ENCODE assay signal across 24 cellular contexts in the genomic region with DNA sequence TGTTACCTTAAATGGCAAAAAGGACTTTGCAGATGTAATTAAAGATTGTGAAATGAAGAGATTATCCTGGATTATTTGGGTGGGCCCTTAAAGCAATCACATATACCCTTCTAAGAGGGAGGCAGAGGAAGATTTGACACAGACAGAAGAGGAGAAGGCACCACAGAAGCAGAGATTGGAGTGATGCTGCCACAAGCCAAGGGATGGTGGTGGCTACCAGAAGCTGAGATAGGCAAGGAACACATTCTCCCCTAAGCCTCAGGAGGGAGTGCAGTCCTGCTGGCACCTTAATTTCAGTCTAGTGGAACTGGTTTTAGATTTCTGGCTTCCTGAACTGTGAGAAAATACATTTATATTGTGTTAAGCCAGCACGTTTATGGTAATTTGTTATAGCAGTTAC.
"Had no signal": no experiment of that assay in that cellular context is flagged by ENCODE, and none has a peak within 500 bp of the region (broad histone marks: within the 10 kb centered on the region; RNA-seq: fewer than 3 reads in every experiment).

No MANE protein-coding gene starts in this region.

- H3K36me3 ChIP-seq: breast epithelium had no signal

- H3K4me2 ChIP-seq: KMS-11 had no signal

- H3K9ac ChIP-seq: KMS-11 had no signal

- H3K4me3 ChIP-seq: adrenal gland, breast epithelium had no signal

- ATAC-seq: activated T-cell treated with anti-CD3 and anti-CD28 coated beads, Interleukin-2, amount 50 U/mL, for 4 hours; T-helper 17 cell had no signal

- H3K27ac Mint-ChIP-seq: activated B cell treated with CpG ODN at 0.5 μM for 24 hours; activated CD4-positive, alpha-beta memory T cell treated with anti-CD3 and anti-CD28 coated beads for 36 hours; activated CD4-positive, alpha-beta T cell treated with anti-CD3 and anti-CD28 coated beads, Interleukin-2, amount 10 ng/mL, durations not matched to agents 7 days and 5 days; activated naive CD4-positive, alpha-beta T cell treated with anti-CD3 and anti-CD28 coated beads, Interleukin-2, amount 10 ng/mL, durations not matched to agents 7 days and 5 days; activated naive CD8-positive, alpha-beta T cell treated with anti-CD3 and anti-CD28 coated beads, Interleukin-2, amount 10 ng/mL, durations not matched to agents 7 days and 5 days; T-helper 17 cell had no signal

- H3K27me3 Mint-ChIP-seq: activated B cell treated with CpG ODN at 0.5 μM for 24 hours; activated CD4-positive, alpha-beta memory T cell treated with anti-CD3 and anti-CD28 coated beads for 36 hours; activated CD4-positive, alpha-beta T cell treated with anti-CD3 and anti-CD28 coated beads, Interleukin-2, amount 10 ng/mL, durations not matched to agents 7 days and 5 days; T-helper 17 cell had no signal

- DNase-seq: activated B cell treated with CpG ODN at 0.5 μM for 24 hours; activated CD4-positive, alpha-beta memory T cell treated with anti-CD3 and anti-CD28 coated beads for 36 hours; activated CD4-positive, alpha-beta T cell treated with anti-CD3 and anti-CD28 coated beads, Interleukin-2, amount 10 ng/mL, durations not matched to agents 7 days and 5 days; activated CD8-positive, alpha-beta memory T cell treated with anti-CD3 and anti-CD28 coated beads for 24 hours; activated gamma-delta T cell; activated naive CD4-positive, alpha-beta T cell treated with anti-CD3 and anti-CD28 coated beads, Interleukin-2, amount 10 ng/mL, durations not matched to agents 7 days and 5 days; activated naive CD8-positive, alpha-beta T cell treated with anti-CD3 and anti-CD28 coated beads, Interleukin-2, amount 10 ng/mL, durations not matched to agents 7 days and 5 days; activated T-cell treated with anti-CD3 and anti-CD28 coated beads, Interleukin-2, amount 50 U/mL, for 4 hours; adrenal gland; anterior cingulate cortex; caudate nucleus; NCI-H1092; NCI-H1417 treated with DMSO at 0.1 percent for 48 hours; NCI-H1694 treated with DMSO at 0.1 percent for 48 hours; NCI-H2029 treated with DMSO at 0.1 percent for 48 hours; NCI-H345; NCI-H510A; NCI-H526 treated with DMSO at 0.1 percent for 48 hours; NK-92 treated with Interleukin-12 subunit alpha and Interleukin-12 subunit beta, amount 100 ng/mL, for 24 hours; SHP77 treated with DMSO at 0.1 percent for 48 hours; T-helper 17 cell; T-helper 9 cell had no signal

- H3K4me3 Mint-ChIP-seq: activated B cell treated with CpG ODN at 0.5 μM for 24 hours; activated CD4-positive, alpha-beta memory T cell treated with anti-CD3 and anti-CD28 coated beads for 36 hours; activated CD4-positive, alpha-beta T cell treated with anti-CD3 and anti-CD28 coated beads, Interleukin-2, amount 10 ng/mL, durations not matched to agents 7 days and 5 days; activated naive CD4-positive, alpha-beta T cell treated with anti-CD3 and anti-CD28 coated beads, Interleukin-2, amount 10 ng/mL, durations not matched to agents 7 days and 5 days; activated naive CD8-positive, alpha-beta T cell treated with anti-CD3 and anti-CD28 coated beads, Interleukin-2, amount 10 ng/mL, durations not matched to agents 7 days and 5 days; activated T-cell treated with anti-CD3 and anti-CD28 coated beads, Interleukin-2, amount 50 U/mL, for 4 hours; T-helper 17 cell had no signal

- H3K9me3 ChIP-seq: adrenal gland had no signal

- H3K27ac ChIP-seq: adrenal gland, breast epithelium, KMS-11 had no signal

- H3K9me3 Mint-ChIP-seq: activated T-cell treated with anti-CD3 and anti-CD28 coated beads, Interleukin-2, amount 50 U/mL, for 4 hours had no signal

- H3K27me3 ChIP-seq: adrenal gland, breast epithelium had no signal

- H3K4me1 ChIP-seq: breast epithelium had no signal
